8 cellular contexts compared by ENCODE assay signal in the genomic region with DNA sequence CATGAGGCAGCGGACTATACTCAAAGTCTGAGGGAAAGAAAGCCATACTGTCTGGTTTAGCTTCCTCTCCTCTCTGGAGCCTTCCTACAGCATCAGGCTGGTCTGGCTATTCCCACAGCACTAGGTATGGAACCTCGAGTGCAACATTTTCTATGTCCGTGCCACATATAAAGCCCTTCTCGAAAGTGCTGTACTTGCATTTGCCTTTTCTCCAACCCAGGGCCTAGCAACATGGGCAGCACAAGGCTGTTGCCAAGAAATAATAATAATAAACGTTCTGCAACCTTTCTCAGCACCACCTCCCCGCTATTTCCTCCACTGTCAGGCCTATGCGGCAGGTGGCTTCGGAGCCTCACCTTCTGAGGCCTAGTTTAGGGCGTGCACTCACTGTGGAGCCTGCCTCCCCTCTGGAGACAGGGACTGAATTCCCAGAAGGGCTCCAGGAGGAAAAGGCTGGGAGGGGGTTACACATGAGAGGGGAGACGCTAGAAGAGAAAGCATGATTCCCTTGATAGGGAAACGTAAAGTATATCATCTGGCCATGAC. TPM values are rescaled to one million over a fixed set of nuclear protein-coding genes. Genes with fewer than 3 reads are reported as not detected.
DNase-seq lines count a peak whose midpoint lies in the region; ATAC-seq lines count a peak whose summit lies in the region.

No MANE protein-coding gene starts in this region.

- peak overlapping the region; percentile 93 for H3K9ac ChIP-seq in NT2/D1 (ENCODE audit: insufficient read length, low read depth)

- peaks cover 5% of the 10 kb centered on the region; the same call in 1 of the 2 replicates for H3K9me3 ChIP-seq in NT2/D1 (ENCODE audit: insufficient read depth, low read length)

- H3K4me1 ChIP-seq in NT2/D1 (ENCODE audit: insufficient read depth, insufficient read length), result peaks cover 4% of the 10 kb centered on the region

- peaks cover 0 to 7% (median 0%) of the 10 kb centered on the region in 3 donors for H3K27me3 Mint-ChIP-seq in naive B cell

- H3K36me3 Mint-ChIP-seq in naive B cell, result peaks cover 22 to 28% of the 10 kb centered on the region in 2 donors

- H3K27me3 ChIP-seq in NT2/D1 (ENCODE audit: insufficient read depth, insufficient read length), result no peaks in the 10 kb centered on the region

- no peaks in the 10 kb centered on the region for H3K9me3 Mint-ChIP-seq in naive B cell

- DNase-seq in NT2/D1 (ENCODE audit: low read depth, low spot score) (no peak), ecto neural progenitor cell (ENCODE audit: low spot score) (peak; percentile 37), naive B cell (peak; percentile 2), D341Med (ENCODE audit: low spot score) (no peak), GOT3 (lab: John Stamatoyannopoulos, UW) (no peak)

- H3K27ac Mint-ChIP-seq in naive B cell, result peak overlapping the region in 5 of 6 donors; percentile 70 to 96 (median 83)

- ATAC-seq in GM18519 (IDR thresholded peaks at IDR 0.05; ENCODE audit: low FRiP score, unreplicated experiment) (peak; percentile 5), HG02763 (IDR thresholded peaks at IDR 0.05; ENCODE audit: unreplicated experiment) (peak; percentile 6), naive B cell (ENCODE audit: low read depth in 2 of 2) (no peak), GM19463 (IDR thresholded peaks at IDR 0.05; ENCODE audit: unreplicated experiment) (no peak)

- peak overlapping the region; percentile 95 to 99 (median 99) for H3K4me3 Mint-ChIP-seq in naive B cell

- peak overlapping the region; percentile 95 for H3K4me3 ChIP-seq in NT2/D1 (ENCODE audit: insufficient read length, low read depth)

- H3K4me1 Mint-ChIP-seq in naive B cell, result peaks cover 31 to 40% (median 37%) of the 10 kb centered on the region in 3 donors

- H3K36me3 ChIP-seq in NT2/D1 (ENCODE audit: insufficient read depth, insufficient read length, low read length), result peaks cover 46% of the 10 kb centered on the region

RNA-seq across cellular contexts. Expression of gene MED10, which starts 0.7 kb away (rescaled TPM):
- polyA plus RNA-seq in naive B cell (ENCODE audit: low read depth in 6 of 6), result 100 to 1,000 TPM in 5 of 6 donors, 10 to 100 TPM in 1; 99.9 to 134 (median 112) TPM

Comparison
In these comparisons a context has a peak if more than half of its experiments do, and no peak if none do; other contexts are left out.
1. ATAC-seq: peak in GM18519 (single experiment) and HG02763 (single experiment); none in naive B cell (0 of 2) and GM19463 (single experiment).
2. DNase-seq: peak in ecto neural progenitor cell (single experiment) and naive B cell (single experiment); none in NT2/D1 (single experiment), D341Med (single experiment) and GOT3 (single experiment).